27 cellular contexts compared by ENCODE assay signal in the genomic region with DNA sequence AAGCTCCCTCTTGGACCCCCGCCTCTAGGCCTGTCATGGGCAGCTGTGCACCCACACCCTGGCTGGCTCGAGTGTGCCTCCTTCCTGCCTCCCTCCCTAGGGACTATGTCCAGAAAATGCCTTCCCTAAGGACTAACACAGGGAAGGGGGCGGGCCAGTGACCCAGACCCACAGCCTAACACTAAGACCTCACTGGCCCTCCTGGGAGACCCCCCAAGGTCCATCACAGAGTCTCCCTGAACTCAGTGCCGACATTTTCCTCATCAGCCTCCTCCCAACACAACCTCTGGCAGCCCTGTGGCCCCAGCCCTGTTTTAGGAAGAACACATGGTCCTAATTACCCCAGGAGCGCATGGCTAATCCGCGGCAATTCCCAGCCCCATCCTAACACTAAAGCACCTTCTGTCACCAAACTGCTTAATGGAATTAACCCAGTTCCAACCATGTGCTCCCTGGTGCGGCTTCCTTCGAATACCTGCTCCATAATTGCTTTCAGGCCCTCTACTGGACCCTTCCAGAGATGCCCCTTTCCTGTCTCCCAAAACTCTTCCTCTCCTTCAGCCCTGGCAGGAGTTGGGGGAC. TPM values are rescaled to one million over a fixed set of nuclear protein-coding genes. Genes with fewer than 3 reads are reported as not detected.
DNase-seq lines count a peak whose midpoint lies in the region; ATAC-seq and TF ChIP-seq lines count a peak whose summit lies in the region.
"Had no signal": no experiment of that assay in that cellular context is flagged by ENCODE, and none has a peak within 500 bp of the region (broad histone marks: within the 10 kb centered on the region; RNA-seq: fewer than 3 reads in every experiment).

No MANE protein-coding gene starts in this region.

- H3K27ac Mint-ChIP-seq in activated naive CD4-positive, alpha-beta T cell treated with anti-CD3 and anti-CD28 coated beads, Interleukin-2, amount 50 U/mL, for 24 hours = peak overlapping the region; percentile 12
- H3K27ac Mint-ChIP-seq in activated naive CD4-positive, alpha-beta T cell treated with anti-CD3 and anti-CD28 coated beads, Interleukin-2, amount 10 ng/mL, durations not matched to agents 7 days and 5 days = no peak overlapping the region
- H3K27ac Mint-ChIP-seq in type B pancreatic cell (peak overlapping the region; percentile 83), T-helper 17 cell (no peak overlapping the region)
- no peak overlapping the region for H3K27ac Mint-ChIP-seq in activated T-helper 1 cell treated with anti-CD3 and anti-CD28 coated beads, Interleukin-12 subunit alpha, Interleukin-12 subunit beta, Interleukin-2, Interleukin-4 antibody, amounts not matched to agents 30 ng/mL and 10 ng/mL and 1 ng/mL, durations not matched to agents 14 hours and 24 hours and 36 hours
- H3K27ac Mint-ChIP-seq: activated B cell treated with CpG ODN at 0.5 μM for 24 hours; activated naive CD4-positive, alpha-beta T cell treated with anti-CD3 and anti-CD28 coated beads, Interleukin-2, amount 50 U/mL, for 72 hours; HFFc6; memory B cell had no signal

- H3K27me3 Mint-ChIP-seq in activated naive CD4-positive, alpha-beta T cell treated with anti-CD3 and anti-CD28 coated beads, Interleukin-2, amount 50 U/mL, for 24 hours = peaks cover 51% of the 10 kb centered on the region
- H3K27me3 Mint-ChIP-seq in activated naive CD4-positive, alpha-beta T cell treated with anti-CD3 and anti-CD28 coated beads, Interleukin-2, amount 10 ng/mL, durations not matched to agents 7 days and 5 days = peaks cover 94% of the 10 kb centered on the region
- H3K27me3 Mint-ChIP-seq in type B pancreatic cell (no peaks in the 10 kb centered on the region), T-helper 17 cell (peaks cover 85% of the 10 kb centered on the region)
- H3K27me3 Mint-ChIP-seq in activated T-helper 1 cell treated with anti-CD3 and anti-CD28 coated beads, Interleukin-12 subunit alpha, Interleukin-12 subunit beta, Interleukin-2, Interleukin-4 antibody, amounts not matched to agents 30 ng/mL and 10 ng/mL and 1 ng/mL, durations not matched to agents 14 hours and 24 hours and 36 hours (ENCODE audit: insufficient read depth) = peaks cover 65% of the 10 kb centered on the region

- H3K27me3 ChIP-seq in layer of hippocampus (ENCODE audit: control insufficient read depth, insufficient read depth, low read length) = no peaks in the 10 kb centered on the region
- H3K27me3 ChIP-seq: uterus had no signal

- ATAC-seq in GM18873 (IDR thresholded peaks at IDR 0.05; ENCODE audit: low FRiP score, unreplicated experiment) = no peak
- ATAC-seq in T-helper 17 cell = no peak
- ATAC-seq: activated naive CD4-positive, alpha-beta T cell treated with anti-CD3 and anti-CD28 coated beads, Interleukin-2, amount 50 U/mL, for 72 hours; K562; naive thymus-derived CD8-positive, alpha-beta T cell; psoas muscle had no signal

- no peak overlapping the region for H3K4me3 Mint-ChIP-seq in activated naive CD4-positive, alpha-beta T cell treated with anti-CD3 and anti-CD28 coated beads, Interleukin-2, amount 50 U/mL, for 24 hours
- no peak overlapping the region for H3K4me3 Mint-ChIP-seq in activated naive CD4-positive, alpha-beta T cell treated with anti-CD3 and anti-CD28 coated beads, Interleukin-2, amount 10 ng/mL, durations not matched to agents 7 days and 5 days
- peak overlapping the region; percentile 67 for H3K4me3 Mint-ChIP-seq in type B pancreatic cell
- H3K4me3 Mint-ChIP-seq in activated T-helper 1 cell treated with anti-CD3 and anti-CD28 coated beads, Interleukin-12 subunit alpha, Interleukin-12 subunit beta, Interleukin-2, Interleukin-4 antibody, amounts not matched to agents 30 ng/mL and 10 ng/mL and 1 ng/mL, durations not matched to agents 14 hours and 24 hours and 36 hours = no peak overlapping the region
- no peak overlapping the region for H3K4me3 Mint-ChIP-seq in T-helper 17 cell
- H3K4me3 Mint-ChIP-seq: activated B cell treated with CpG ODN at 0.5 μM for 24 hours; HFFc6; memory B cell; naive thymus-derived CD8-positive, alpha-beta T cell had no signal

- H3K9me3 ChIP-seq in T-helper 17 cell (ENCODE audit: control insufficient read depth, low read length, poor library complexity, severe bottlenecking) = no peaks in the 10 kb centered on the region
- H3K9me3 ChIP-seq: psoas muscle, uterus had no signal

- no peak for DNase-seq in activated naive CD4-positive, alpha-beta T cell treated with anti-CD3 and anti-CD28 coated beads, Interleukin-2, amount 10 ng/mL, durations not matched to agents 7 days and 5 days
- DNase-seq in SK-N-DZ (ENCODE audit: low spot score) (peak; percentile 73), type B pancreatic cell (ENCODE audit: extremely low spot score, unreplicated experiment) (no peak), T-helper 17 cell (no peak)
- no peak for DNase-seq in activated T-helper 1 cell treated with anti-CD3 and anti-CD28 coated beads, Interleukin-12 subunit alpha, Interleukin-12 subunit beta, Interleukin-2, Interleukin-4 antibody, amounts not matched to agents 30 ng/mL and 10 ng/mL and 1 ng/mL, durations not matched to agents 14 hours and 24 hours and 36 hours (ENCODE audit: low spot score)
- DNase-seq: activated B cell treated with CpG ODN at 0.5 μM for 24 hours; activated T-cell treated with anti-CD3 and anti-CD28 coated beads, Interleukin-2, amount 50 U/mL, for 48 hours; HFFc6; naive thymus-derived CD8-positive, alpha-beta T cell; NCI-H1930; NCI-H510A; psoas muscle; stimulated activated CD4-positive, alpha-beta T cell treated with anti-CD3 and anti-CD28 coated beads, Interleukin-4, amount 100 ng/mL, for 1 hour; uterus had no signal

- CTCF ChIA-PET in activated naive CD4-positive, alpha-beta T cell treated with anti-CD3 and anti-CD28 coated beads, Interleukin-2, amount 10 ng/mL, durations not matched to agents 7 days and 5 days (lab: Charles Lee) = interaction anchor here (1.1 kb wide), 1 partner anchor 66 kb away, joined by 3 read pairs; no protein-coding TSS in a partner anchor

- no peaks in the 10 kb centered on the region for H3K9me3 Mint-ChIP-seq in activated naive CD4-positive, alpha-beta T cell treated with anti-CD3 and anti-CD28 coated beads, Interleukin-2, amount 50 U/mL, for 24 hours
- no peaks in the 10 kb centered on the region for H3K9me3 Mint-ChIP-seq in activated naive CD4-positive, alpha-beta T cell treated with anti-CD3 and anti-CD28 coated beads, Interleukin-2, amount 10 ng/mL, durations not matched to agents 7 days and 5 days
- H3K9me3 Mint-ChIP-seq in type B pancreatic cell = no peaks in the 10 kb centered on the region
- H3K9me3 Mint-ChIP-seq in activated T-helper 1 cell treated with anti-CD3 and anti-CD28 coated beads, Interleukin-12 subunit alpha, Interleukin-12 subunit beta, Interleukin-2, Interleukin-4 antibody, amounts not matched to agents 30 ng/mL and 10 ng/mL and 1 ng/mL, durations not matched to agents 14 hours and 24 hours and 36 hours = no peaks in the 10 kb centered on the region
- H3K9me3 Mint-ChIP-seq: activated B cell treated with CpG ODN at 0.5 μM for 24 hours; activated naive CD4-positive, alpha-beta T cell treated with anti-CD3 and anti-CD28 coated beads, Interleukin-2, amount 50 U/mL, for 72 hours; HFFc6; memory B cell; naive thymus-derived CD8-positive, alpha-beta T cell had no signal

- H3K27ac ChIP-seq in layer of hippocampus (ENCODE audit: low read depth, low read length) = peak overlapping the region; percentile 77
- H3K27ac ChIP-seq: coronary artery, psoas muscle, uterus had no signal

- H3K36me3 Mint-ChIP-seq in activated naive CD4-positive, alpha-beta T cell treated with anti-CD3 and anti-CD28 coated beads, Interleukin-2, amount 50 U/mL, for 24 hours = no peaks in the 10 kb centered on the region
- H3K36me3 Mint-ChIP-seq in activated naive CD4-positive, alpha-beta T cell treated with anti-CD3 and anti-CD28 coated beads, Interleukin-2, amount 10 ng/mL, durations not matched to agents 7 days and 5 days = no peaks in the 10 kb centered on the region
- H3K36me3 Mint-ChIP-seq in type B pancreatic cell (peaks cover 16% of the 10 kb centered on the region), T-helper 17 cell (ENCODE audit: low read depth) (peaks cover 4% of the 10 kb centered on the region)
- peaks cover 2% of the 10 kb centered on the region for H3K36me3 Mint-ChIP-seq in activated T-helper 1 cell treated with anti-CD3 and anti-CD28 coated beads, Interleukin-12 subunit alpha, Interleukin-12 subunit beta, Interleukin-2, Interleukin-4 antibody, amounts not matched to agents 30 ng/mL and 10 ng/mL and 1 ng/mL, durations not matched to agents 14 hours and 24 hours and 36 hours (ENCODE audit: low read depth)
- H3K36me3 Mint-ChIP-seq: activated naive CD4-positive, alpha-beta T cell treated with anti-CD3 and anti-CD28 coated beads, Interleukin-2, amount 50 U/mL, for 72 hours; memory B cell; naive thymus-derived CD8-positive, alpha-beta T cell had no signal

- H3K4me1 Mint-ChIP-seq in activated naive CD4-positive, alpha-beta T cell treated with anti-CD3 and anti-CD28 coated beads, Interleukin-2, amount 50 U/mL, for 24 hours = peaks cover 15% of the 10 kb centered on the region
- peaks cover 8% of the 10 kb centered on the region for H3K4me1 Mint-ChIP-seq in activated naive CD4-positive, alpha-beta T cell treated with anti-CD3 and anti-CD28 coated beads, Interleukin-2, amount 10 ng/mL, durations not matched to agents 7 days and 5 days
- H3K4me1 Mint-ChIP-seq in type B pancreatic cell (ENCODE audit: unreplicated experiment) (peaks cover 65% of the 10 kb centered on the region), T-helper 17 cell (peaks cover 9% of the 10 kb centered on the region)
- H3K4me1 Mint-ChIP-seq in activated T-helper 1 cell treated with anti-CD3 and anti-CD28 coated beads, Interleukin-12 subunit alpha, Interleukin-12 subunit beta, Interleukin-2, Interleukin-4 antibody, amounts not matched to agents 30 ng/mL and 10 ng/mL and 1 ng/mL, durations not matched to agents 14 hours and 24 hours and 36 hours (ENCODE audit: low read depth) = no peaks in the 10 kb centered on the region

- TF ChIP-seq CTCF in type B pancreatic cell (conservative IDR thresholded peaks at IDR 0.05) = peak; percentile 19

- intact Hi-C loops in activated T-helper 1 cell treated with anti-CD3 and anti-CD28 coated beads, Interleukin-12 subunit alpha, Interleukin-12 subunit beta, Interleukin-2, Interleukin-4 antibody, amounts not matched to agents 30 ng/mL and 10 ng/mL and 1 ng/mL, durations not matched to agents 14 hours and 24 hours and 36 hours (cut with micrococcal nuclease) = no loop called here

RNA-seq across cellular contexts. Expression of a gene that starts 5.6 kb away (rescaled TPM):
- 18.3 and 21.3 TPM in 2 replicates for polyA plus RNA-seq in SK-N-DZ (2014; cell fraction: cytosol; rRNA removed)
- 9.6 and 10.6 TPM in 2 replicates for polyA plus RNA-seq in SK-N-DZ (2014; cell fraction: nucleus; rRNA removed)
- total RNA-seq in type B pancreatic cell (ENCODE audit: low replicate concordance) = 22.0 and 71.7 TPM in 2 replicates
- total RNA-seq in activated T-helper 1 cell treated with anti-CD3 and anti-CD28 coated beads, Interleukin-12 subunit alpha, Interleukin-12 subunit beta, Interleukin-2, Interleukin-4 antibody, amounts not matched to agents 30 ng/mL and 10 ng/mL and 1 ng/mL, durations not matched to agents 14 hours and 24 hours and 36 hours = 0.07 TPM in 1 of 2 replicates, not detected in the other
- total RNA-seq in T-helper 17 cell = not detected
- total RNA-seq: activated B cell treated with CpG ODN at 0.5 μM for 24 hours; fibroblast of villous mesenchyme; HFFc6; naive thymus-derived CD8-positive, alpha-beta T cell; T-helper 2 cell treated with Interferon-gamma antibody and Interleukin-4, amounts not matched to agents 100 ng/mL and 5 ng/mL, for 36 hours had no signal
- polyA plus RNA-seq: BJ; K562; keratinocyte; naive thymus-derived CD8-positive, alpha-beta T cell had no signal

RNA-seq across cellular contexts. Expression of a gene that starts 35.8 kb away (rescaled TPM):
- polyA plus RNA-seq in SK-N-DZ (2014; cell fraction: cytosol; rRNA removed) = not detected in 2 replicates
- not detected in 2 replicates for polyA plus RNA-seq in SK-N-DZ (2014; cell fraction: nucleus; rRNA removed)
- not detected in 2 replicates for total RNA-seq in type B pancreatic cell (ENCODE audit: low replicate concordance)
- not detected in 2 replicates for total RNA-seq in activated T-helper 1 cell treated with anti-CD3 and anti-CD28 coated beads, Interleukin-12 subunit alpha, Interleukin-12 subunit beta, Interleukin-2, Interleukin-4 antibody, amounts not matched to agents 30 ng/mL and 10 ng/mL and 1 ng/mL, durations not matched to agents 14 hours and 24 hours and 36 hours
- not detected for total RNA-seq in T-helper 17 cell
- total RNA-seq: activated B cell treated with CpG ODN at 0.5 μM for 24 hours; activated naive CD4-positive, alpha-beta T cell treated with anti-CD3 and anti-CD28 coated beads, Interleukin-2, amount 50 U/mL, for 72 hours; fibroblast of villous mesenchyme; HFFc6; naive thymus-derived CD8-positive, alpha-beta T cell; Right ventricle myocardium superior; smooth muscle cell; T-helper 2 cell treated with Interferon-gamma antibody and Interleukin-4, amounts not matched to agents 100 ng/mL and 5 ng/mL, for 36 hours; uterus had no signal
- polyA plus RNA-seq: BJ, K562, keratinocyte, smooth muscle cell had no signal

Comparison
In these comparisons a context has a peak if more than half of its experiments do, and no peak if none do; other contexts are left out.
1. H3K27ac Mint-ChIP-seq: peak in activated naive CD4-positive, alpha-beta T cell treated with anti-CD3 and anti-CD28 coated beads, Interleukin-2, amount 50 U/mL, for 24 hours (single experiment) and type B pancreatic cell (single experiment); none in activated naive CD4-positive, alpha-beta T cell treated with anti-CD3 and anti-CD28 coated beads, Interleukin-2, amount 10 ng/mL, durations not matched to agents 7 days and 5 days (single experiment), activated T-helper 1 cell treated with anti-CD3 and anti-CD28 coated beads, Interleukin-12 subunit alpha, Interleukin-12 subunit beta, Interleukin-2, Interleukin-4 antibody, amounts not matched to agents 30 ng/mL and 10 ng/mL and 1 ng/mL, durations not matched to agents 14 hours and 24 hours and 36 hours (single experiment) and T-helper 17 cell (single experiment).
2. RNA of a gene that starts 5.6 kb away (total RNA-seq): 22.0 to 71.7 TPM in type B pancreatic cell; 0.07 TPM in activated T-helper 1 cell treated with anti-CD3 and anti-CD28 coated beads, Interleukin-12 subunit alpha, Interleukin-12 subunit beta, Interleukin-2, Interleukin-4 antibody, amounts not matched to agents 30 ng/mL and 10 ng/mL and 1 ng/mL, durations not matched to agents 14 hours and 24 hours and 36 hours and not detected in T-helper 17 cell; every median in the first group is over 10 times any median in the second.